19 cellular contexts compared by ENCODE assay signal in the genomic region with DNA sequence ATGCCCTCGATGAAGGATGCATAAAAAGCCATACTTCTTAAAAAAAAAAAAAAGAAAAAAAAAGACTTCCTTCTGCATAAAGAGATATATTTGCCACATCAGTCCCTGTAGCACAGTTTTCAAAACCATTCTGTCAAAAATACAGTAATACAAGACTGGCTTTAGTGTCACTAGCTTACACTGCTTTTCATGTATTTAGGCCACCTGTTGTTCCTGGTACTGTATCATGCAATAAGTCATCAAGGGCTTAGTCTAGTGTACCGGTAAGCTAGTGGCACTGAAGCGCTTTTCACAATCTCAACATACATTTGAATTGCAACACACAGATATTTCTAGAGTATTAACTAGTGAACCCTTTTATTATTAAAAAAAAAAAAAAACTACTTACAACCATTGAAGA.
"Had no signal": no experiment of that assay in that cellular context is flagged by ENCODE, and none has a peak within 500 bp of the region (broad histone marks: within the 10 kb centered on the region; RNA-seq: fewer than 3 reads in every experiment).

No MANE protein-coding gene starts in this region.

- H3K9me3 ChIP-seq: MG63, SK-N-SH had no signal

- H3K4me3 ChIP-seq: MG63 had no signal

- DNase-seq: IMR-90, Karpas-422, KG1, MG63, NCI-H1092, NCI-H1105 treated with DMSO at 0.1 percent for 48 hours, NCI-H1436, NCI-H187, NCI-H2029, NCI-H2081 treated with DMSO at 0.1 percent for 48 hours, NCI-H2171 treated with DMSO at 0.1 percent for 48 hours, NCI-H345, NCI-H446 treated with DMSO at 0.1 percent for 48 hours, NCI-H510A treated with DMSO at 0.1 percent for 48 hours, NCI-H526, SHP77, SK-N-SH, SW 1271 had no signal

- H3K4me2 ChIP-seq: SK-N-SH had no signal

- H3K27me3 ChIP-seq: MG63 had no signal

- H3K27ac ChIP-seq: RWPE1 had no signal

- H3K9ac ChIP-seq: SK-N-SH had no signal
